ENCODE assay signal across 10 cellular contexts in the genomic region with DNA sequence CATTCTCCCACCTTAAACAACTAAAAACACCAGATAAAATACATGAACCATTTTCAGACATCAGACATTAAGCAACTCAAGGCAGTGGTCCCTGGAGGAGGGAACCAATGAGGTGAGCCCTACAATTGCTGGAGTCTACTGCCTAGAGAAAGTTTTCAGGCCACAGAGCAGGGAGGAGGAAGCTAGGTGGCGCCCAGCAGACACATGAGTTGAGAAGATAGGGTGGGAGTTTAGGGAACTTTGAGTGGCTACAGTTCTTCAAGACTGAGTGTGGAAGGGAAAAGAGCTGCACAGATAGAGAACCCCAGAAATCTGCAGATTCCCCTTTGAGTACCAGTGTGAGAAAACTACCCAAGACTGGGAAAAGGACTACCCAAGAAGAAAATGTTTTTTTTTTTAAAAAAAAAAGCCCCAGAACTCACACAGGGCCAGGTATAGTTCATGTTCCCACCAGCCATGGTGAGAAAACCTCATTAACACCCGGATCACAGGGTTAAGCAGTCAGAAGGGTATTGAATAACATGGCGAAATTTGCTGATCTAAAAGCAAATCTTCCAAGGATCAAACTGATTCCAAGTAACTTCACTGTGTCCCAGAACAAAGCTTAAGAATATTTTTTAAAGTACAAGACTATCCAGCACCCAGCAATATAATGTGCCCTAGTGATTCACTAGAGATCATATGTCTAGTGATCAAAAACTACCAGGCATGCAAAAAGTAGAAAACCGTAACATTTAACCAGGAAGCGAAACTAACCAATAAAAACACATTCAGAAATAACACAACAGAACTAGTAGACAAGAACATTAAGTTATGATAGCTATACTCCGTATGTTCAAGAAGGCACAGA. TPM values are rescaled to one million over a fixed set of nuclear protein-coding genes. Genes with fewer than 3 reads are reported as not detected.
A peak's percentile ranks its signal among the peaks of the same experiment; 100 is the strongest.
DNase-seq lines count a peak whose midpoint lies in the region; ATAC-seq and TF ChIP-seq lines count a peak whose summit lies in the region.
"Had no signal": no experiment of that assay in that cellular context is flagged by ENCODE, and none has a peak within 500 bp of the region (broad histone marks: within the 10 kb centered on the region; RNA-seq: fewer than 3 reads in every experiment).

No MANE protein-coding gene starts in this region.

- no peak overlapping the region for H3K27ac ChIP-seq in CD4-positive, alpha-beta T cell (ENCODE audit: low read depth, low read length)

- no peaks in the 10 kb centered on the region for H3K9me3 ChIP-seq in CD4-positive, alpha-beta T cell (ENCODE audit: control insufficient read depth, low read length)

- POLR2A ChIA-PET in CD4-positive, alpha-beta T cell (lab: Charles Lee): interaction anchor here (1.4 to 2.6 kb wide), 2 partner anchors 12 to 33 kb away, joined by 4 to 13 read pairs; a partner anchor contains a TSS

- peaks cover 92% of the 10 kb centered on the region for H3K36me3 Mint-ChIP-seq in CD4-positive, alpha-beta T cell (ENCODE audit: low read depth)

- H3K4me3 Mint-ChIP-seq in CD4-positive, alpha-beta T cell: peak overlapping the region; percentile 30

- ATAC-seq in CD4-positive, alpha-beta T cell (ENCODE audit: poor library complexity): no peak
- ATAC-seq in GM19025 (IDR thresholded peaks at IDR 0.05; ENCODE audit: low read depth, unreplicated experiment): peak; percentile 59
- peak; percentile 56 for ATAC-seq in HG03460 (IDR thresholded peaks at IDR 0.05; ENCODE audit: unreplicated experiment)
- ATAC-seq in HG02571 (IDR thresholded peaks at IDR 0.05; ENCODE audit: unreplicated experiment): no peak
- no peak for ATAC-seq in sciatic nerve
- ATAC-seq: esophagus mucosa had no signal

- intact Hi-C loops in CD4-positive, alpha-beta T cell (cut with DNase I, micrococcal nuclease): no loop called here
- intact Hi-C loops in sciatic nerve (cut with DNase I): no loop called here

- peaks cover 4% of the 10 kb centered on the region for H3K9me3 Mint-ChIP-seq in CD4-positive, alpha-beta T cell

- CTCF ChIA-PET in CD4-positive, alpha-beta T cell (lab: Charles Lee): no interaction called here

- H3K4me1 Mint-ChIP-seq in CD4-positive, alpha-beta T cell (ENCODE audit: low read depth): peaks cover 54% of the 10 kb centered on the region

- H3K27me3 ChIP-seq in CD4-positive, alpha-beta T cell (ENCODE audit: control insufficient read depth, insufficient read depth, low read length): no peaks in the 10 kb centered on the region

- H3K27me3 Mint-ChIP-seq in CD4-positive, alpha-beta T cell: no peaks in the 10 kb centered on the region

- H3K27ac Mint-ChIP-seq in CD4-positive, alpha-beta T cell: peak overlapping the region; percentile 62

- DNase-seq in CD4-positive, alpha-beta T cell: no peak
- DNase-seq in amniotic epithelial cell (ENCODE audit: low read depth): peak; percentile 18
- no peak for DNase-seq in D341Med (ENCODE audit: low spot score)
- DNase-seq in mucosa of gallbladder (ENCODE audit: low spot score): no peak
- no peak for DNase-seq in sciatic nerve (ENCODE audit: low spot score)
- DNase-seq: SHP77 had no signal

- TF ChIP-seq CTCF in CD4-positive, alpha-beta T cell (IDR thresholded peaks at IDR 0.05): no peak

RNA-seq across cellular contexts. Expression of a gene that starts 12.0 kb away (rescaled TPM):
- 10 to 100 TPM; 33.9 to 35.5 TPM for total RNA-seq in CD4-positive, alpha-beta T cell
- total RNA-seq in mucosa of gallbladder (77.3 TPM), sciatic nerve (61.1 TPM)

RNA-seq across cellular contexts. Expression of a gene that starts 55.3 kb away (rescaled TPM):
- total RNA-seq in CD4-positive, alpha-beta T cell: 10 to 100 TPM; 22.0 to 23.5 TPM
- 281 TPM for total RNA-seq in mucosa of gallbladder
- total RNA-seq in sciatic nerve: 142 TPM

Comparison
In these comparisons a context has a peak if more than half of its experiments do, and no peak if none do; other contexts are left out.
1. ATAC-seq: peak in GM19025 (single experiment) and HG03460 (single experiment); none in CD4-positive, alpha-beta T cell (single experiment), HG02571 (single experiment) and sciatic nerve (single experiment).